In genomic region chr5:36417668-36418067, GRCh38 we compare ENCODE assay signal across 1 cellular context.
TF ChIP-seq lines count a peak whose summit lies in the region.

No MANE protein-coding gene starts in this region.

TF ChIP-seq in K562, 482 proteins besides CTCF, POLR2A, EP300 and RAD21:
- TF ChIP-seq CBX1 (IDR thresholded peaks at IDR 0.05; ENCODE audit: low read depth), result no peak
- no peak for TF ChIP-seq ZNF408 (CRISPR knock-in tag; IDR thresholded peaks at IDR 0.05; ENCODE audit: low read depth)
- TF ChIP-seq TFE3 (CRISPR knock-in tag; IDR thresholded peaks at IDR 0.05), result no peak
- no peak for TF ChIP-seq PCBP2 (IDR thresholded peaks at IDR 0.05; ENCODE audit: low read depth, low read length, poor library complexity, severe bottlenecking)
- 0 out of 2 replicates have a peak, but pooled peaks have one; percentile 44 for TF ChIP-seq BACH1 (tag; IDR thresholded peaks at IDR 0.05)
- no peak for TF ChIP-seq MTA2 (IDR thresholded peaks at IDR 0.05; ENCODE audit: low read depth)
